Comparison of ENCODE assay signal across 20 cellular contexts in genomic region chr21:43986544-43987451, GRCh38. TPM values are rescaled to one million over a fixed set of nuclear protein-coding genes. Genes with fewer than 3 reads are reported as not detected.
DNase-seq lines count a peak whose midpoint lies in the region; ATAC-seq and TF ChIP-seq lines count a peak whose summit lies in the region.
"Had no signal": no experiment of that assay in that cellular context is flagged by ENCODE, and none has a peak within 500 bp of the region (broad histone marks: within the 10 kb centered on the region; RNA-seq: fewer than 3 reads in every experiment).

No MANE protein-coding gene starts in this region.

- H3K9ac ChIP-seq in SK-N-SH (no peak overlapping the region), iPS-20b (ENCODE audit: low read depth, low read length) (peak overlapping the region; percentile 47; the same call in 1 of the 2 replicates)

- H3K9me3 ChIP-seq in SK-N-SH (no peaks in the 10 kb centered on the region), iPS-20b (ENCODE audit: insufficient read depth, low read depth, low read length) (no peaks in the 10 kb centered on the region), tibial nerve (no peaks in the 10 kb centered on the region), spleen (no peaks in the 10 kb centered on the region)
- H3K9me3 ChIP-seq: A549, prostate gland, upper lobe of left lung had no signal

- no peak for TF ChIP-seq RAD21 in SK-N-SH (IDR thresholded peaks at IDR 0.05; ENCODE audit: low read length)

- H3K4me1 ChIP-seq in SK-N-SH (ENCODE audit: control insufficient read depth in 1 of 2, insufficient read depth in 2 of 2, low read depth in 1 of 2, low read length in 1 of 2) (no peaks in the 10 kb centered on the region), iPS-20b (ENCODE audit: insufficient read depth, low read length) (peaks cover 3% of the 10 kb centered on the region; the same call in 1 of the 2 replicates), tibial nerve (peaks cover 0 to 26% (median 3%) of the 10 kb centered on the region in 4 donors), spleen (peaks cover 3 to 46% (median 20%) of the 10 kb centered on the region in 6 donors)
- H3K4me1 ChIP-seq: A549, prostate gland, upper lobe of left lung had no signal

- H4K20me1 ChIP-seq in SK-N-SH (ENCODE audit: insufficient read depth): no peaks in the 10 kb centered on the region

- no peaks in the 10 kb centered on the region for H3K27me3 ChIP-seq in SK-N-SH (ENCODE audit: insufficient read depth)
- H3K27me3 ChIP-seq in iPS-20b (ENCODE audit: insufficient read depth, low read length): peaks cover 7% of the 10 kb centered on the region; the same call in 1 of the 2 replicates
- H3K27me3 ChIP-seq in tibial nerve: no peaks in the 10 kb centered on the region
- H3K27me3 ChIP-seq in spleen (replicated peaks in 1 of 7): no peaks in the 10 kb centered on the region
- H3K27me3 ChIP-seq: upper lobe of left lung had no signal

- H3K36me3 ChIP-seq in SK-N-SH (replicated peaks in 1 of 2; ENCODE audit: control insufficient read depth in 1 of 2, insufficient read depth in 2 of 2, low read length in 1 of 2) (peaks cover 5 to 22% of the 10 kb centered on the region in 2 experiments), iPS-20b (ENCODE audit: insufficient read depth, low read depth, low read length) (no peaks in the 10 kb centered on the region), tibial nerve (peaks cover 0 to 27% (median 3%) of the 10 kb centered on the region in 3 donors), spleen (peaks cover 0 to 26% (median 12%) of the 10 kb centered on the region in 6 donors)
- H3K36me3 ChIP-seq: prostate gland had no signal

- no peaks in the 10 kb centered on the region for H3K9me2 ChIP-seq in SK-N-SH

- peak overlapping the region; percentile 65; the same call in 1 of the 2 replicates for H3K4me3 Mint-ChIP-seq in WTC11
- H3K4me3 Mint-ChIP-seq: natural killer cell treated with Interleukin-12 subunit alpha and Interleukin-12 subunit beta and Interleukin-15 and Interleukin-18, amount 100 ng/mL, for 72 hours had no signal

- no peak overlapping the region for H3K4me3 ChIP-seq in SK-N-SH (ENCODE audit: low read depth in 2 of 2, low read length in 1 of 2)
- peak overlapping the region; percentile 70; the same call in 1 of the 2 replicates for H3K4me3 ChIP-seq in iPS-20b (ENCODE audit: low read length)
- no peak overlapping the region for H3K4me3 ChIP-seq in tibial nerve
- no peak overlapping the region for H3K4me3 ChIP-seq in spleen
- H3K4me3 ChIP-seq: A549, prostate gland, upper lobe of left lung had no signal

- TF ChIP-seq EP300 in SK-N-SH (IDR thresholded peaks at IDR 0.05; ENCODE audit: borderline replicate concordance in 1 of 2, low read depth in 1 of 2, low read length in 1 of 2): no peak
- no peak for TF ChIP-seq EP300 in tibial nerve (IDR thresholded peaks at IDR 0.05)

- H3K36me3 Mint-ChIP-seq in WTC11: no peaks in the 10 kb centered on the region
- H3K36me3 Mint-ChIP-seq: activated naive CD4-positive, alpha-beta T cell treated with anti-CD3 and anti-CD28 coated beads, Interleukin-2, amount 50 U/mL, for 72 hours; natural killer cell treated with Interleukin-12 subunit alpha and Interleukin-12 subunit beta and Interleukin-15 and Interleukin-18, amount 100 ng/mL, for 72 hours had no signal

- POLR2A ChIA-PET in SK-N-SH (lab: Yijun Ruan, JAX) (no interaction called here), WTC11 (lab: Charles Lee) (no interaction called here)

- no peaks in the 10 kb centered on the region; the same call in 1 of the 2 replicates for H3K27me3 Mint-ChIP-seq in WTC11 (ENCODE audit: low read depth)

- no peaks in the 10 kb centered on the region for H3K9me3 Mint-ChIP-seq in WTC11
- H3K9me3 Mint-ChIP-seq: activated naive CD4-positive, alpha-beta T cell treated with anti-CD3 and anti-CD28 coated beads, Interleukin-2, amount 50 U/mL, for 72 hours; natural killer cell treated with Interleukin-12 subunit alpha and Interleukin-12 subunit beta and Interleukin-15 and Interleukin-18, amount 100 ng/mL, for 72 hours had no signal

- peaks cover 6% of the 10 kb centered on the region for H3F3A ChIP-seq in SK-N-SH (replicated peaks; ENCODE audit: insufficient read depth)

- H3K4me1 Mint-ChIP-seq in WTC11: peaks cover 19% of the 10 kb centered on the region

- ATAC-seq in SK-N-SH treated with all-trans-retinoic acid at 6 μM for 48 hours: no peak
- no peak for ATAC-seq in WTC11
- ATAC-seq: A549; natural killer cell treated with Interleukin-12 subunit alpha and Interleukin-12 subunit beta and Interleukin-15 and Interleukin-18, amount 100 ng/mL, for 72 hours had no signal

- 91% methylated on average over 22 of the region's 22 CpGs for WGBS in SK-N-SH (ENCODE audit: low lambda C conversion rate)
- WGBS in tibial nerve, 2 donors: 52 to 63% methylated on average over 22 of the region's 22 CpGs
- WGBS in spleen, 5 donors: 81 to 87% (median 85%) methylated on average over 22 of the region's 22 CpGs

- no peaks in the 10 kb centered on the region for H3K79me2 ChIP-seq in SK-N-SH (ENCODE audit: insufficient read depth)

- H3K27ac ChIP-seq in SK-N-SH (ENCODE audit: low read depth in 2 of 2, low read length in 1 of 2): no peak overlapping the region
- H3K27ac ChIP-seq in iPS-20b (ENCODE audit: low read length): no peak overlapping the region
- peak overlapping the region in 3 of 4 donors; percentile 5 to 86 (median 81) for H3K27ac ChIP-seq in tibial nerve
- no peak overlapping the region for H3K27ac ChIP-seq in spleen
- H3K27ac ChIP-seq: A549, prostate gland, upper lobe of left lung had no signal

- TF ChIP-seq CTCF in SK-N-SH (IDR thresholded peaks at IDR 0.05) (no peak), WTC11 (IDR thresholded peaks at IDR 0.05) (no peak), tibial nerve (IDR thresholded peaks at IDR 0.05) (no peak), spleen (IDR thresholded peaks at IDR 0.05 in 8 of 11, conservative IDR thresholded peaks at IDR 0.05 in 3 of 11) (no peak)

- peak; percentile 27 for DNase-seq in SK-N-SH
- no peak for DNase-seq in WTC11 (ENCODE audit: low spot score)
- DNase-seq in tibial nerve (ENCODE audit: low spot score in 2 of 2): no peak
- DNase-seq in NCI-H345 treated with DMSO at 0.1 percent for 48 hours (lab: John Stamatoyannopoulos, UW; ENCODE audit: unreplicated experiment): no peak
- DNase-seq in NOMO-1 treated with dmso at 0.1 percent for 144 hours (lab: John Stamatoyannopoulos, UW; ENCODE audit: unreplicated experiment): no peak
- DNase-seq in spleen: no peak
- DNase-seq: activated CD4-positive, alpha-beta T cell treated with anti-CD3 and anti-CD28 coated beads, Interleukin-2, amount 50 U/mL, for 4 hours; DND-41; glutamatergic neuron; islet precursor cell; mesenchymal stem cell; NCI-H146; NCI-H446 had no signal

- TF ChIP-seq POLR2A in tibial nerve (IDR thresholded peaks at IDR 0.05) (no peak), spleen (IDR thresholded peaks at IDR 0.05) (no peak)

- no peak overlapping the region for H3K4me2 ChIP-seq in SK-N-SH
- H3K4me2 ChIP-seq: A549 had no signal

- intact Hi-C loops in spleen (cut with DNase I; ENCODE audit: low total_unique reads): no loop called here

- no peak overlapping the region for H2AFZ ChIP-seq in SK-N-SH (ENCODE audit: low read depth)

- no peak overlapping the region for H3K27ac Mint-ChIP-seq in WTC11

- CTCF ChIA-PET in SK-N-SH (lab: Yijun Ruan, JAX): no interaction called here
- CTCF ChIA-PET in WTC11 (lab: Charles Lee): interaction anchor here (1.4 to 3.2 kb wide), 3 partner anchors 11 to 180 kb away, joined by 3 to 27 read pairs (median 6); no protein-coding TSS in a partner anchor

TF ChIP-seq in SK-N-SH, 30 proteins besides CTCF, POLR2A, EP300 and RAD21:
- TF ChIP-seq SIN3A (IDR thresholded peaks at IDR 0.05; ENCODE audit: borderline replicate concordance, low read depth, low read length) (no peak), YY1 (IDR thresholded peaks at IDR 0.05; ENCODE audit: low read depth) (no peak), TCF12 (IDR thresholded peaks at IDR 0.05) (no peak)

TF ChIP-seq in SK-N-SH treated with all-trans-retinoic acid at 6 μM for 48 hours, 23 proteins besides CTCF, POLR2A, EP300 and RAD21 (continues in another document):
- TF ChIP-seq TCF4 (CRISPR knock-in tag; IDR thresholded peaks at IDR 0.05; ENCODE audit: borderline replicate concordance) (no peak), ESRRG (CRISPR knock-in tag; IDR thresholded peaks at IDR 0.05) (no peak), ZFP30 (CRISPR knock-in tag; IDR thresholded peaks at IDR 0.05) (no peak), OSR1 (CRISPR knock-in tag; IDR thresholded peaks at IDR 0.05) (no peak), BACH2 (CRISPR knock-in tag; IDR thresholded peaks at IDR 0.05; ENCODE audit: borderline replicate concordance) (no peak), RARB (CRISPR knock-in tag; IDR thresholded peaks at IDR 0.05) (no peak)

TF ChIP-seq in WTC11, 78 proteins besides CTCF, POLR2A, EP300 and RAD21 (continues in another document):
- TF ChIP-seq ZNF219 (CRISPR knock-in tag; IDR thresholded peaks at IDR 0.05; ENCODE audit: borderline replicate concordance): no peak
- no peak for TF ChIP-seq USF1 (CRISPR knock-in tag; IDR thresholded peaks at IDR 0.05)
- TF ChIP-seq ZNF396 (CRISPR knock-in tag; IDR thresholded peaks at IDR 0.05; ENCODE audit: borderline replicate concordance): no peak
- no peak for TF ChIP-seq ZNF671 (CRISPR knock-in tag; IDR thresholded peaks at IDR 0.05)
- no peak for TF ChIP-seq ZBTB43 (CRISPR knock-in tag; IDR thresholded peaks at IDR 0.05)
- no peak for TF ChIP-seq NFYB (CRISPR knock-in tag; conservative IDR thresholded peaks at IDR 0.05; ENCODE audit: low read depth)
- TF ChIP-seq NR1H2 (CRISPR knock-in tag; IDR thresholded peaks at IDR 0.05): no peak

RNA-seq across cellular contexts. Expression of gene TRAPPC10, which starts 25.3 kb away (rescaled TPM):
- 17.5 and 18.9 TPM in 2 replicates for polyA plus RNA-seq in SK-N-SH (2012; rRNA removed)
- 12.4 and 14.8 TPM in 2 replicates for polyA plus RNA-seq in SK-N-SH (2012; cell fraction: cytosol; rRNA removed)
- polyA plus RNA-seq in SK-N-SH (2012; cell fraction: nucleus; rRNA removed): 42.6 and 53.7 TPM in 2 replicates
- 29.3 to 34.5 TPM (median 29.7 TPM) in 3 replicates for total RNA-seq in WTC11 (2021)
- 10 to 100 TPM; 27.7 to 53.8 (median 38.4) TPM for total RNA-seq in tibial nerve
- total RNA-seq in spleen: 10 to 100 TPM; 62.2 to 83.2 (median 67.1) TPM
- polyA plus RNA-seq in spleen: 10 to 100 TPM in 1 of 3 donors, 1 to 10 TPM in 2; 6.0 to 10.4 (median 6.3) TPM

Comparison
In these comparisons a context has a peak if more than half of its experiments do, and no peak if none do; other contexts are left out.
1. H3K27ac ChIP-seq: peak in tibial nerve (3 of 4); none in SK-N-SH (0 of 2), iPS-20b (single experiment) and spleen (0 of 8).